In genomic region chr14:55847766-55848165, GRCh38 we compare ENCODE assay signal across 1 cellular context.
TF ChIP-seq lines count a peak whose summit lies in the region.

No MANE protein-coding gene starts in this region.

TF ChIP-seq in WTC11, 78 proteins besides CTCF, POLR2A, EP300 and RAD21 (continued from another document):
- TF ChIP-seq, protein P1, sequence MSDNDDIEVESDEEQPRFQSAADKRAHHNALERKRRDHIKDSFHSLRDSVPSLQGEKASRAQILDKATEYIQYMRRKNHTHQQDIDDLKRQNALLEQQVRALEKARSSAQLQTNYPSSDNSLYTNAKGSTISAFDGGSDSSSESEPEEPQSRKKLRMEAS (CRISPR knock-in tag; IDR thresholded peaks at IDR 0.05) = no peak
- TF ChIP-seq NFATC4 (CRISPR knock-in tag; IDR thresholded peaks at IDR 0.05) (no peak), CREM (CRISPR knock-in tag; IDR thresholded peaks at IDR 0.05) (no peak), OVOL2 (CRISPR knock-in tag; IDR thresholded peaks at IDR 0.05; ENCODE audit: borderline replicate concordance) (no peak)
